ENCODE assay signal across 24 cellular contexts in genomic region chr4:56417396-56417795, GRCh38.
"Had no signal": no experiment of that assay in that cellular context is flagged by ENCODE, and none has a peak within 500 bp of the region (broad histone marks: within the 10 kb centered on the region; RNA-seq: fewer than 3 reads in every experiment).

No MANE protein-coding gene starts in this region.

- ATAC-seq: effector memory CD8-positive, alpha-beta T cell; esophagus mucosa; gastrocnemius medialis; heart right ventricle; left cardiac atrium; left lung; left ventricle myocardium superior; lower lobe of right lung; mucosa of descending colon had no signal

- H3K36me3 ChIP-seq: colonic mucosa, esophagus squamous epithelium, gastrocnemius medialis, heart right ventricle, left lung, lower lobe of right lung had no signal

- H3K4me3 ChIP-seq: colonic mucosa, esophagus squamous epithelium, gastrocnemius medialis, heart right ventricle, left lung, lower lobe of right lung, mucosa of descending colon had no signal

- H3K27ac ChIP-seq: colonic mucosa, epithelial cell of prostate, esophagus squamous epithelium, gastrocnemius medialis, heart right ventricle, left lung, lower lobe of right lung had no signal

- DNase-seq: colonic mucosa; cortex of kidney; effector CD8-positive, alpha-beta T cell; effector memory CD8-positive, alpha-beta T cell; endodermal cell; erythroblast; esophagus squamous epithelium; foreskin fibroblast; foreskin melanocyte; gastrocnemius medialis; glutamatergic neuron; head of caudate nucleus; heart right ventricle; hippocampal formation; left cardiac atrium; left lung; left ventricle myocardium superior; lower lobe of right lung; mesenchymal stem cell; mucosa of descending colon had no signal

- H3K9me3 ChIP-seq: colonic mucosa, esophagus squamous epithelium, gastrocnemius medialis, heart right ventricle, left lung, lower lobe of right lung, mucosa of descending colon had no signal

- H3K27me3 ChIP-seq: colonic mucosa, esophagus squamous epithelium, gastrocnemius medialis, heart right ventricle, left lung had no signal

- FAIRE-seq: endometrium, keratinocyte had no signal

- H3K4me1 ChIP-seq: colonic mucosa, esophagus squamous epithelium, gastrocnemius medialis, heart right ventricle, left lung, lower lobe of right lung had no signal
